ENCODE assay signal across 13 cellular contexts in genomic region chr19:17081672-17082630, GRCh38. TPM values are rescaled to one million over a fixed set of nuclear protein-coding genes. Genes with fewer than 3 reads are reported as not detected.
DNase-seq lines count a peak whose midpoint lies in the region; ATAC-seq and TF ChIP-seq lines count a peak whose summit lies in the region.
"Had no signal": no experiment of that assay in that cellular context is flagged by ENCODE, and none has a peak within 500 bp of the region (broad histone marks: within the 10 kb centered on the region; RNA-seq: fewer than 3 reads in every experiment).

No MANE protein-coding gene starts in this region.

- peak; percentile 28 for DNase-seq in choroid plexus epithelial cell (ENCODE audit: low read depth)
- DNase-seq in mesendoderm = peak; percentile 13
- no peak for DNase-seq in thoracic aorta (ENCODE audit: low spot score)
- DNase-seq in cortex of kidney (lab: John Stamatoyannopoulos, UW) = no peak
- DNase-seq in activated T-cell treated with anti-CD3 and anti-CD28 coated beads, Interleukin-2, amount 50 U/mL, for 48 hours = no peak
- DNase-seq: activated CD4-positive, alpha-beta T cell treated with anti-CD3 and anti-CD28 coated beads, Interleukin-2, amount 10 ng/mL, durations not matched to agents 7 days and 5 days; amniotic stem cell; DMS79; erythroblast; NCI-H345 had no signal

- H3K56ac ChIP-seq in mesendoderm (ENCODE audit: low read length) = no peak overlapping the region

- no peak overlapping the region for H2BK120ac ChIP-seq in mesendoderm (ENCODE audit: low read depth, low read length)

- H3K9ac ChIP-seq in Loucy (ENCODE audit: low read depth, low read length, poor library complexity, severe bottlenecking) = peak overlapping the region; percentile 16
- H3K9ac ChIP-seq in mesendoderm (ENCODE audit: low read length) = no peak overlapping the region

- peaks cover 34% of the 10 kb centered on the region for H3K4me1 ChIP-seq in Loucy (ENCODE audit: insufficient read depth, low read length, poor library complexity, severe bottlenecking)
- peaks cover 1% of the 10 kb centered on the region for H3K4me1 ChIP-seq in mesendoderm (ENCODE audit: control insufficient read depth, low read depth, low read length)
- peaks cover 57 to 94% of the 10 kb centered on the region in 2 donors for H3K4me1 ChIP-seq in thoracic aorta (ENCODE audit: control insufficient read depth in 1 of 2, low read depth in 2 of 2)

- no peak overlapping the region for H4K8ac ChIP-seq in mesendoderm (ENCODE audit: low read depth, low read length)

- no peak overlapping the region for H3K18ac ChIP-seq in mesendoderm (ENCODE audit: low read length)

- no peak overlapping the region for H2AFZ ChIP-seq in Loucy (ENCODE audit: low read length)

- peaks cover 73% of the 10 kb centered on the region for H4K20me1 ChIP-seq in Loucy (ENCODE audit: insufficient read depth, low read length, poor library complexity, severe bottlenecking)

- H2BK15ac ChIP-seq in mesendoderm (replicated peaks; ENCODE audit: low read depth) = no peak overlapping the region

- no peak for TF ChIP-seq CTCF in Loucy (conservative IDR thresholded peaks at IDR 0.05; ENCODE audit: low read length)
- no peak for TF ChIP-seq CTCF in choroid plexus epithelial cell (conservative IDR thresholded peaks at IDR 0.05; ENCODE audit: low read depth, low read length)
- no peak for TF ChIP-seq CTCF in thoracic aorta (IDR thresholded peaks at IDR 0.05)

- peaks cover 22% of the 10 kb centered on the region for H3K79me1 ChIP-seq in mesendoderm (ENCODE audit: low read length)

- no peak overlapping the region for H3K23ac ChIP-seq in mesendoderm (ENCODE audit: low read length)

- H3K27me3 ChIP-seq in Loucy (ENCODE audit: insufficient read depth, low read length, poor library complexity, severe bottlenecking) = no peaks in the 10 kb centered on the region
- H3K27me3 ChIP-seq in mesendoderm (ENCODE audit: insufficient read depth, low read length, poor library complexity) = no peaks in the 10 kb centered on the region
- H3K27me3 ChIP-seq in thoracic aorta (replicated peaks; ENCODE audit: insufficient read depth) = no peaks in the 10 kb centered on the region

- H2BK5ac ChIP-seq in mesendoderm (ENCODE audit: low read length) = no peak overlapping the region

- H2AK5ac ChIP-seq in mesendoderm (ENCODE audit: low read length) = no peak overlapping the region

- H3K36me3 ChIP-seq in Loucy (ENCODE audit: insufficient read depth, low read length) (peaks cover 3% of the 10 kb centered on the region; the same call in 1 of the 2 replicates), mesendoderm (ENCODE audit: control insufficient read depth, insufficient read depth, low read length) (no peaks in the 10 kb centered on the region), thoracic aorta (no peaks in the 10 kb centered on the region)

- H3K27ac ChIP-seq in mesendoderm (ENCODE audit: low read depth, low read length) (no peak overlapping the region), thoracic aorta (peak overlapping the region; percentile 97)
- H3K27ac ChIP-seq: SK-N-MC had no signal

- H3K9me2 ChIP-seq in Loucy (replicated peaks; ENCODE audit: low read depth, low read length) = no peaks in the 10 kb centered on the region

- H3K79me2 ChIP-seq in Loucy (ENCODE audit: insufficient read depth, low read length) = peaks cover 100% of the 10 kb centered on the region
- peaks cover 60% of the 10 kb centered on the region for H3K79me2 ChIP-seq in mesendoderm (ENCODE audit: control insufficient read depth, insufficient read depth, low read length)

- H3F3A ChIP-seq in Loucy (ENCODE audit: low read depth) = no peaks in the 10 kb centered on the region

- H3K4me2 ChIP-seq in Loucy (ENCODE audit: low read depth, low read length, poor library complexity, severe bottlenecking) (peak overlapping the region; percentile 24), mesendoderm (ENCODE audit: low read length) (no peak overlapping the region)

- no peak overlapping the region for H3K4ac ChIP-seq in mesendoderm (ENCODE audit: low read depth, low read length)

- H3K4me3 ChIP-seq in Loucy (ENCODE audit: low read length, poor library complexity, severe bottlenecking) (no peak overlapping the region), choroid plexus epithelial cell (ENCODE audit: low read depth, low read length) (no peak overlapping the region), mesendoderm (ENCODE audit: low read length) (no peak overlapping the region), thoracic aorta (peak overlapping the region; percentile 47)
- H3K4me3 ChIP-seq: SK-N-MC had no signal

- no peak overlapping the region for H4K5ac ChIP-seq in mesendoderm (ENCODE audit: low read length)

- no CpG with 5 or more reads among the region's 20 CpGs for WGBS in mesendoderm (ENCODE audit: extremely low coverage, insufficient coverage, low lambda C conversion rate)

- ATAC-seq in thoracic aorta (ENCODE audit: insufficient number of reproducible peaks, low FRiP score, low read depth) (no peak), esophagus mucosa (no peak)

- H3K9me3 ChIP-seq in Loucy (ENCODE audit: insufficient read depth, low read depth, low read length) (no peaks in the 10 kb centered on the region), thoracic aorta (no peaks in the 10 kb centered on the region)

RNA-seq across cellular contexts. Expression of gene MYO9B, which starts 6.4 kb away (rescaled TPM):
- polyA plus RNA-seq in mesendoderm (2013, experiment 1 of 2) = 28.8 TPM
- polyA plus RNA-seq in mesendoderm (2013, experiment 2 of 2) = 29.1 TPM
- total RNA-seq in thoracic aorta (100 to 1,000 TPM; 229 to 257 TPM), esophagus mucosa (27.4 TPM)

RNA-seq across cellular contexts. Expression of gene HAUS8, which starts 6.7 kb away (rescaled TPM):
- polyA plus RNA-seq in mesendoderm (2013, experiment 1 of 2) = 24.9 TPM
- 24.3 TPM for polyA plus RNA-seq in mesendoderm (2013, experiment 2 of 2)
- total RNA-seq in thoracic aorta (10 to 100 TPM in 1 of 2 donors, 1 to 10 TPM in 1; 2.2 to 11.3 TPM), esophagus mucosa (6.1 TPM)

RNA-seq across cellular contexts. Expression of gene CPAMD8, which starts 55.3 kb away (rescaled TPM):
- polyA plus RNA-seq in mesendoderm (2013, experiment 1 of 2) = 2.1 TPM
- 2.3 TPM for polyA plus RNA-seq in mesendoderm (2013, experiment 2 of 2)
- 10 to 100 TPM; 27.3 to 36.4 TPM for total RNA-seq in thoracic aorta
- total RNA-seq in esophagus mucosa = 2.0 TPM

Comparison
In these comparisons a context has a peak if more than half of its experiments do, and no peak if none do; other contexts are left out.
1. DNase-seq: peak in choroid plexus epithelial cell (single experiment) and mesendoderm (single experiment); none in thoracic aorta (single experiment), cortex of kidney (single experiment) and activated T-cell treated with anti-CD3 and anti-CD28 coated beads, Interleukin-2, amount 50 U/mL, for 48 hours (0 of 2).